1 cellular context compared by ENCODE assay signal in the genomic region with DNA sequence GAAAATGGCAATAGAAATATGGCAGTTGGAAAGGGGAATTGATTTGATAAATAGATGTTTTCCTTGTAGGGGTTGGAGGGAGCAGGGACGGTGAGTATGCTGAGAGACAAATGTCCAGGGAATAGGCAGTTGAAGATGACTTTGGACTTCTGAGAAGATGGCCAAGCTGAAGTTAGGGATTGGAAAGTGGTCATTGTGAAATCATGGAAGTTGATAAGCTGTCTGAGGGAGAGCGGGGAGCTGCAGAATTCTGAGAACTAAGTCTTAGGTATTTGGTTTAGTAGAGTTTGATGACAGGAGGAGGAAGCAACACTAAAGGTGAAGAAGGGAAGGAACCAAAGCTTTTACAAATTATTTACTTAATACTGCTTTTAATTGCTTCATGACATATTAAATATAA.
TF ChIP-seq lines count a peak whose summit lies in the region.

No MANE protein-coding gene starts in this region.

TF ChIP-seq in SK-N-SH treated with all-trans-retinoic acid at 6 μM for 48 hours, 23 proteins besides CTCF, POLR2A, EP300 and RAD21:
- TF ChIP-seq GLIS3 (CRISPR knock-in tag; IDR thresholded peaks at IDR 0.05) (no peak), TCF4 (CRISPR knock-in tag; IDR thresholded peaks at IDR 0.05; ENCODE audit: borderline replicate concordance) (no peak), ISL1 (CRISPR knock-in tag; IDR thresholded peaks at IDR 0.05) (no peak), ARNTL (CRISPR knock-in tag; IDR thresholded peaks at IDR 0.05; ENCODE audit: borderline replicate concordance, low read depth) (no peak)
TF ChIP-seq in SK-N-SH treated with all-trans-retinoic acid at 6 μM for 48 hours: peak in this region for 0.
